ENCODE assay signal across 2 cellular contexts in genomic region chr7:46651561-46652088, GRCh38.
TF ChIP-seq lines count a peak whose summit lies in the region.

No MANE protein-coding gene starts in this region.

TF ChIP-seq in GM12878, 131 proteins besides CTCF, POLR2A, EP300 and RAD21 (continues in another document):
- TF ChIP-seq ATF2 (IDR thresholded peaks at IDR 0.05; ENCODE audit: low read length), result no peak
- TF ChIP-seq BHLHE40 (IDR thresholded peaks at IDR 0.05; ENCODE audit: borderline replicate concordance in 1 of 2, low read depth in 2 of 2, low read length in 1 of 2), result no peak
- TF ChIP-seq IRF5 (IDR thresholded peaks at IDR 0.05; ENCODE audit: borderline replicate concordance), result no peak
- no peak for TF ChIP-seq REST (IDR thresholded peaks at IDR 0.05; ENCODE audit: low read depth, low read length)
- no peak for TF ChIP-seq YBX1 (IDR thresholded peaks at IDR 0.05)
- TF ChIP-seq EZH2 (IDR thresholded peaks at IDR 0.05; ENCODE audit: borderline replicate concordance, control insufficient read depth, low read depth, low read length), result no peak
- no peak for TF ChIP-seq SRF (IDR thresholded peaks at IDR 0.05; ENCODE audit: low read depth in 2 of 2, low read length in 2 of 2)
- no peak for TF ChIP-seq TCF7 (IDR thresholded peaks at IDR 0.05; ENCODE audit: borderline replicate concordance)
- no peak for TF ChIP-seq CBX5 (IDR thresholded peaks at IDR 0.05; ENCODE audit: low read depth)
- TF ChIP-seq CEBPB (IDR thresholded peaks at IDR 0.05; ENCODE audit: borderline replicate concordance in 1 of 2, low read depth in 2 of 2, low read length in 2 of 2), result no peak
- TF ChIP-seq GABPA (IDR thresholded peaks at IDR 0.05; ENCODE audit: low read depth), result no peak
- TF ChIP-seq HCFC1 (IDR thresholded peaks at IDR 0.05; ENCODE audit: low read length), result no peak
- no peak for TF ChIP-seq KAT2A (conservative IDR thresholded peaks at IDR 0.05; ENCODE audit: control insufficient read depth, low read depth, low read length)
- TF ChIP-seq TBL1XR1 (IDR thresholded peaks at IDR 0.05; ENCODE audit: low read depth, low read length), result no peak
- 0 out of 2 replicates have a peak, but pooled peaks have one; percentile 10 for TF ChIP-seq MLLT1 (IDR thresholded peaks at IDR 0.05)
- no peak for TF ChIP-seq ZBTB33 (IDR thresholded peaks at IDR 0.05)
- TF ChIP-seq JUND (IDR thresholded peaks at IDR 0.05; ENCODE audit: low read depth, low read length), result no peak
- no peak for TF ChIP-seq BCL11A (IDR thresholded peaks at IDR 0.05; ENCODE audit: low read depth, low read length)
- TF ChIP-seq DPF2 (IDR thresholded peaks at IDR 0.05), result peak; percentile 57
- peak; percentile 67 for TF ChIP-seq IKZF1 (conservative IDR thresholded peaks at IDR 0.05)
- TF ChIP-seq CBFB (IDR thresholded peaks at IDR 0.05; ENCODE audit: low read depth), result no peak
- TF ChIP-seq IKZF2 (IDR thresholded peaks at IDR 0.05), result peak; percentile 47 to 59; a peak in 2 of 4 replicates

TF ChIP-seq in SK-N-SH, 30 proteins besides CTCF, POLR2A, EP300 and RAD21 (continued from another document):
- TF ChIP-seq GABPA (IDR thresholded peaks at IDR 0.05; ENCODE audit: low read depth), result no peak
- no peak for TF ChIP-seq TAF1 (IDR thresholded peaks at IDR 0.05; ENCODE audit: borderline replicate concordance, low read depth, low read length)
- TF ChIP-seq REST (IDR thresholded peaks at IDR 0.05; ENCODE audit: low read depth, low read length), result no peak
- no peak for TF ChIP-seq MEF2A (IDR thresholded peaks at IDR 0.05; ENCODE audit: borderline replicate concordance, low read depth)
- TF ChIP-seq TEAD4 (IDR thresholded peaks at IDR 0.05; ENCODE audit: borderline replicate concordance, insufficient read depth), result no peak
- TF ChIP-seq USF2 (IDR thresholded peaks at IDR 0.05; ENCODE audit: borderline replicate concordance, low read depth, low read length), result no peak
- TF ChIP-seq USF1 (IDR thresholded peaks at IDR 0.05; ENCODE audit: borderline replicate concordance, low read depth), result no peak
- no peak for TF ChIP-seq SIN3A (IDR thresholded peaks at IDR 0.05; ENCODE audit: borderline replicate concordance, low read depth, low read length)
